Comparison of ENCODE assay signal across 8 cellular contexts in genomic region chr17:55576237-55576998, GRCh38.
DNase-seq lines count a peak whose midpoint lies in the region; ATAC-seq and TF ChIP-seq lines count a peak whose summit lies in the region.

No MANE protein-coding gene starts in this region.

- TF ChIP-seq POLR2A in IMR-90 (IDR thresholded peaks at IDR 0.05; ENCODE audit: low read depth, low read length), result no peak

- H2AK5ac ChIP-seq in IMR-90 (ENCODE audit: low read depth, low read length), result peak overlapping the region; percentile 5; the same call in 1 of the 2 replicates

- CTCF ChIA-PET in IMR-90 (lab: Yijun Ruan, JAX), result no interaction called here

- in situ Hi-C loops in IMR-90 (cut with MboI; ENCODE audit: low sequenced_read_pairs), result no loop called here

- H3K4ac ChIP-seq in IMR-90 (ENCODE audit: low read depth, low read length), result peak overlapping the region; percentile 97

- no peaks in the 10 kb centered on the region for H4K20me1 ChIP-seq in IMR-90 (ENCODE audit: insufficient read depth, low read length)

- dilution Hi-C loops in IMR-90 (cut with HindIII; ENCODE audit: low sequenced_read_pairs, unreplicated experiment), result no loop called here

- H3K56ac ChIP-seq in IMR-90 (ENCODE audit: extremely low read depth, insufficient read depth, low read length), result peak overlapping the region; percentile 27

- peak overlapping the region; percentile 88 to 98 for H4K8ac ChIP-seq in IMR-90 (ENCODE audit: low read depth in 2 of 2, low read length in 2 of 2)

- H3K4me2 ChIP-seq in IMR-90 (ENCODE audit: low read depth, low read length), result peak overlapping the region; percentile 92

- H3K9me3 ChIP-seq in IMR-90 (ENCODE audit: control insufficient read depth, insufficient read depth, low read length), result no peaks in the 10 kb centered on the region
- H3K9me3 ChIP-seq in liver (ENCODE audit: control insufficient read depth in 4 of 4, low read length in 3 of 4), result no peaks in the 10 kb centered on the region
- no peaks in the 10 kb centered on the region for H3K9me3 ChIP-seq in BE2C

- H2BK120ac ChIP-seq in IMR-90 (ENCODE audit: low read depth, low read length), result peak overlapping the region; percentile 98

- peak overlapping the region; percentile 93; the same call in 1 of the 2 replicates for H2BK20ac ChIP-seq in IMR-90 (ENCODE audit: low read depth, low read length)

- peak overlapping the region; percentile 98 for H3K23ac ChIP-seq in IMR-90 (ENCODE audit: low read depth, low read length)

- H3K27ac ChIP-seq in IMR-90 (ENCODE audit: insufficient read depth, low read length), result peak overlapping the region; percentile 94
- H3K27ac ChIP-seq in liver (ENCODE audit: low read depth in 1 of 2, low read length in 2 of 2), result peak overlapping the region; percentile 43 to 68

- H3K4me1 ChIP-seq in IMR-90 (ENCODE audit: control insufficient read depth, insufficient read depth, low read length) (peaks cover 9% of the 10 kb centered on the region), liver (ENCODE audit: control insufficient read depth in 4 of 4, insufficient read depth in 4 of 4, low read length in 3 of 4) (peaks cover 3 to 10% (median 4%) of the 10 kb centered on the region in 4 donors), BE2C (no peaks in the 10 kb centered on the region)

- DNase-seq in IMR-90 (peak; percentile 75), amniotic epithelial cell (ENCODE audit: low read depth) (peak; percentile 83), DMS 273 treated with DMSO at 0.1 percent for 48 hours (lab: John Stamatoyannopoulos, UW) (no peak), BE2C (no peak)
- no peak for DNase-seq in activated effector memory CD4-positive, alpha-beta T cell treated with anti-CD3 and anti-CD28 coated beads, Interleukin-2, amount 50 U/mL, for 16 hours

- peak overlapping the region; percentile 91 for H2BK5ac ChIP-seq in IMR-90 (ENCODE audit: low read depth, low read length, poor library complexity, severe bottlenecking)

- peak overlapping the region; percentile 97 for H3K18ac ChIP-seq in IMR-90 (ENCODE audit: low read depth, low read length)

- peak; percentile 16 for ATAC-seq in GM18868 (IDR thresholded peaks at IDR 0.05; ENCODE audit: unreplicated experiment)
- peak; percentile 77 for ATAC-seq in IMR-90 (ENCODE audit: low read depth)
- ATAC-seq in GM19324 (IDR thresholded peaks at IDR 0.05; ENCODE audit: low FRiP score, unreplicated experiment), result no peak

- no peaks in the 10 kb centered on the region for H3K79me1 ChIP-seq in IMR-90 (ENCODE audit: low read depth in 1 of 2, low read length in 2 of 2)

- no peak for TF ChIP-seq RAD21 in IMR-90 (IDR thresholded peaks at IDR 0.05; ENCODE audit: low read length)
- TF ChIP-seq RAD21 in liver (IDR thresholded peaks at IDR 0.05), result no peak

- 65% methylated on average over 2 of the region's 8 CpGs; no CpG with 5 or more reads in 1 of the 2 experiments for WGBS in IMR-90 (ENCODE audit: extremely low coverage in 2 of 2, insufficient read length in 1 of 2), 2 experiments
- 78% methylated on average over 8 of the region's 8 CpGs for WGBS in liver

- H3K9ac ChIP-seq in IMR-90 (ENCODE audit: low read depth, low read length), result peak overlapping the region; percentile 88
- H3K9ac ChIP-seq in liver (ENCODE audit: low read depth in 1 of 2, low read length in 2 of 2), result peak overlapping the region in 1 of 2 donors; percentile 42

- H2AFZ ChIP-seq in IMR-90 (replicated peaks; ENCODE audit: low read length, poor library complexity), result peak overlapping the region; percentile 93

- H3K9me1 ChIP-seq in IMR-90 (ENCODE audit: insufficient read depth, low read length), result no peaks in the 10 kb centered on the region

- H3K27me3 ChIP-seq in IMR-90 (ENCODE audit: control insufficient read depth, insufficient read depth, low read length) (no peaks in the 10 kb centered on the region), liver (ENCODE audit: control insufficient read depth in 4 of 4, insufficient read depth in 4 of 4, low read length in 3 of 4) (no peaks in the 10 kb centered on the region), BE2C (no peaks in the 10 kb centered on the region)

- POLR2A ChIA-PET in IMR-90 (lab: Charles Lee; ENCODE audit: unreplicated experiment), result interaction anchor here (0.6 kb wide), 3 partner anchors 14 to 43 kb away, joined by 4 to 10 read pairs (median 5); no protein-coding TSS in a partner anchor

- H3K4me3 ChIP-seq in IMR-90 (ENCODE audit: insufficient read depth, low read depth, low read length) (no peak overlapping the region), liver (ENCODE audit: low read depth in 1 of 3, low read length in 3 of 3) (no peak overlapping the region), BE2C (ENCODE audit: low read depth, low read length) (no peak overlapping the region)

- H4K5ac ChIP-seq in IMR-90 (ENCODE audit: low read depth, low read length), result peak overlapping the region; percentile 96

- no peak for TF ChIP-seq CTCF in IMR-90 (conservative IDR thresholded peaks at IDR 0.05; ENCODE audit: low read depth, low read length)
- no peak for TF ChIP-seq CTCF in liver (IDR thresholded peaks at IDR 0.05; ENCODE audit: low read depth, low read length, missing input control)
- no peak for TF ChIP-seq CTCF in BE2C (IDR thresholded peaks at IDR 0.05; ENCODE audit: low read depth, low read length)

- intact Hi-C loops in IMR-90 (cut with micrococcal nuclease), result no loop called here

- no TSS peak for BruUV-seq in IMR-90 (replicated peaks; lab: Mats Ljungman, UMichigan)

- peak overlapping the region; percentile 67; the same call in 2 of the 3 replicates for H2BK15ac ChIP-seq in IMR-90 (ENCODE audit: low read depth, low read length)

- no peak overlapping the region for H2AK9ac ChIP-seq in IMR-90 (replicated peaks; ENCODE audit: low read depth, low read length, poor library complexity)

- H4K91ac ChIP-seq in IMR-90 (ENCODE audit: insufficient read depth, low read depth, low read length), result peak overlapping the region; percentile 97

- 0 out of 2 replicates have a peak overlapping the region, but pooled peaks have one; percentile 94 for H3K14ac ChIP-seq in IMR-90 (replicated peaks; ENCODE audit: low read depth, low read length)

- H3K36me3 ChIP-seq in IMR-90 (ENCODE audit: control insufficient read depth, insufficient read depth, low read length), result no peaks in the 10 kb centered on the region
- no peaks in the 10 kb centered on the region for H3K36me3 ChIP-seq in liver (ENCODE audit: control insufficient read depth in 4 of 4, insufficient read depth in 3 of 4, low read depth in 1 of 4, low read length in 3 of 4)
- no peaks in the 10 kb centered on the region for H3K36me3 ChIP-seq in BE2C

TF ChIP-seq in IMR-90, 13 proteins besides CTCF, POLR2A, EP300 and RAD21:
- TF ChIP-seq MXI1 (IDR thresholded peaks at IDR 0.05; ENCODE audit: borderline replicate concordance, low read depth, low read length) (no peak), FOS (IDR thresholded peaks at IDR 0.05; ENCODE audit: low read depth, low read length) (peak; percentile 2; the same call in 1 of the 2 replicates)

TF ChIP-seq in liver, 16 proteins besides CTCF, POLR2A, EP300 and RAD21:
- no peak for TF ChIP-seq YY1 (IDR thresholded peaks at IDR 0.05)
- TF ChIP-seq SP1 (IDR thresholded peaks at IDR 0.05), result no peak
- TF ChIP-seq JUND (IDR thresholded peaks at IDR 0.05), result peak in 1 of 2 donors; percentile 13
TF ChIP-seq in liver: peak in this region for 1.

Comparison
In these comparisons a context has a peak if more than half of its experiments do, and no peak if none do; other contexts are left out.
1. DNase-seq: peak in IMR-90 (single experiment) and amniotic epithelial cell (single experiment); none in DMS 273 treated with DMSO at 0.1 percent for 48 hours (single experiment), activated effector memory CD4-positive, alpha-beta T cell treated with anti-CD3 and anti-CD28 coated beads, Interleukin-2, amount 50 U/mL, for 16 hours (single experiment) and BE2C (single experiment).